ENCODE assay signal across 8 cellular contexts in genomic region chr19:38213911-38214625, GRCh38. TPM values are rescaled to one million over a fixed set of nuclear protein-coding genes. Genes with fewer than 3 reads are reported as not detected.
DNase-seq lines count a peak whose midpoint lies in the region; ATAC-seq and TF ChIP-seq lines count a peak whose summit lies in the region.

No MANE protein-coding gene starts in this region.

- peaks cover 0 to 3% (median 0%) of the 10 kb centered on the region in 7 donors for H3K9me3 Mint-ChIP-seq in CD4-positive, CD25-positive, alpha-beta regulatory T cell

- intact Hi-C loops in sigmoid colon (cut with DNase I): no loop called here

- H3K4me3 ChIP-seq in CD4-positive, CD25-positive, alpha-beta regulatory T cell (ENCODE audit: low read depth, low read length): no peak overlapping the region
- no peak overlapping the region for H3K4me3 ChIP-seq in choroid plexus epithelial cell (ENCODE audit: low read depth, low read length)
- no peak overlapping the region for H3K4me3 ChIP-seq in sigmoid colon

- H3K4me3 Mint-ChIP-seq in CD4-positive, CD25-positive, alpha-beta regulatory T cell: peak overlapping the region in 2 of 4 donors; percentile 3 to 49

- peak overlapping the region; percentile 8 to 71 (median 34) for H3K27ac Mint-ChIP-seq in CD4-positive, CD25-positive, alpha-beta regulatory T cell

- peaks cover 4% of the 10 kb centered on the region for H3K36me3 Mint-ChIP-seq in CD4-positive, CD25-positive, alpha-beta regulatory T cell

- TF ChIP-seq EP300 in sigmoid colon (IDR thresholded peaks at IDR 0.05): no peak

- peaks cover 24% of the 10 kb centered on the region for H3K4me1 ChIP-seq in CD4-positive, CD25-positive, alpha-beta regulatory T cell (ENCODE audit: control insufficient read depth, insufficient read depth, low read length, poor library complexity, severe bottlenecking)
- peaks cover 0 to 28% (median 24%) of the 10 kb centered on the region in 4 donors for H3K4me1 ChIP-seq in sigmoid colon

- ATAC-seq in CD4-positive, CD25-positive, alpha-beta regulatory T cell (ENCODE audit: low read depth in 2 of 2): peak; percentile 73
- ATAC-seq in HG03159 (IDR thresholded peaks at IDR 0.05; ENCODE audit: unreplicated experiment) (peak; percentile 56), left lobe of liver (no peak)

- no peaks in the 10 kb centered on the region for H3K36me3 ChIP-seq in CD4-positive, CD25-positive, alpha-beta regulatory T cell (ENCODE audit: control insufficient read depth, insufficient read depth, low read length)
- H3K36me3 ChIP-seq in sigmoid colon: no peaks in the 10 kb centered on the region

- no peaks in the 10 kb centered on the region for H3K27me3 ChIP-seq in CD4-positive, CD25-positive, alpha-beta regulatory T cell (ENCODE audit: control insufficient read depth, insufficient read depth, low read length)
- H3K27me3 ChIP-seq in sigmoid colon: peaks cover 27 to 85% (median 74%) of the 10 kb centered on the region in 3 donors

- peaks cover 0 to 24% (median 11%) of the 10 kb centered on the region in 4 donors for H3K4me1 Mint-ChIP-seq in CD4-positive, CD25-positive, alpha-beta regulatory T cell

- no peaks in the 10 kb centered on the region for H3K9me3 ChIP-seq in CD4-positive, CD25-positive, alpha-beta regulatory T cell (ENCODE audit: control insufficient read depth in 2 of 2, low read length in 2 of 2)
- H3K9me3 ChIP-seq in sigmoid colon: no peaks in the 10 kb centered on the region

- 44 to 59% methylated on average over 24 of the region's 24 CpGs for WGBS in sigmoid colon, 2 donors

- no peak for TF ChIP-seq POLR2A in sigmoid colon (IDR thresholded peaks at IDR 0.05)

- peak; percentile 27 to 61 (median 45) for DNase-seq in CD4-positive, CD25-positive, alpha-beta regulatory T cell
- peak; percentile 33 for DNase-seq in activated CD4-positive, alpha-beta T cell treated with anti-CD3 and anti-CD28 coated beads for 1 hour
- peak; percentile 52 for DNase-seq in choroid plexus epithelial cell (ENCODE audit: low read depth)
- DNase-seq in stimulated activated CD4-positive, alpha-beta T cell treated with anti-CD3 and anti-CD28 coated beads, Interleukin-1b, Interleukin-23, amount 100 ng/mL, for 48 hours: peak; percentile 82
- DNase-seq in sigmoid colon: no peak
- DNase-seq in left lobe of liver (ENCODE audit: low spot score): no peak
- DNase-seq in islet precursor cell: no peak

- H3K27ac ChIP-seq in CD4-positive, CD25-positive, alpha-beta regulatory T cell (ENCODE audit: insufficient read depth, low read length, poor library complexity, severe bottlenecking): no peak overlapping the region
- H3K27ac ChIP-seq in sigmoid colon: no peak overlapping the region

- no peak for TF ChIP-seq CTCF in choroid plexus epithelial cell (conservative IDR thresholded peaks at IDR 0.05; ENCODE audit: low read depth, low read length)
- no peak for TF ChIP-seq CTCF in sigmoid colon (IDR thresholded peaks at IDR 0.05)

- peaks cover 58% of the 10 kb centered on the region for H3K27me3 Mint-ChIP-seq in CD4-positive, CD25-positive, alpha-beta regulatory T cell

RNA-seq across cellular contexts. Expression of gene DPF1, which starts 10.0 kb away (rescaled TPM):
- total RNA-seq in CD4-positive, CD25-positive, alpha-beta regulatory T cell: not detected
- polyA plus RNA-seq in CD4-positive, CD25-positive, alpha-beta regulatory T cell: not detected
- not detected for total RNA-seq in sigmoid colon
- polyA plus RNA-seq in sigmoid colon: 1 to 10 TPM in 1 of 3 donors, under 1 TPM in 1, not detected in 1; 0.12 to 1.4 TPM
- not detected for total RNA-seq in left lobe of liver

RNA-seq across cellular contexts. Expression of gene PPP1R14A, which starts 42.1 kb away (rescaled TPM):
- 1.2 TPM for total RNA-seq in CD4-positive, CD25-positive, alpha-beta regulatory T cell
- polyA plus RNA-seq in CD4-positive, CD25-positive, alpha-beta regulatory T cell: not detected
- total RNA-seq in sigmoid colon (100 to 1,000 TPM; 441 to 736 (median 473) TPM), left lobe of liver (3.9 TPM)
- polyA plus RNA-seq in sigmoid colon: 10 to 100 TPM; 24.6 to 93.9 (median 29.9) TPM

RNA-seq across cellular contexts. Expression of gene SPINT2, which starts 50.3 kb away (rescaled TPM):
- 15.6 TPM for total RNA-seq in CD4-positive, CD25-positive, alpha-beta regulatory T cell
- polyA plus RNA-seq in CD4-positive, CD25-positive, alpha-beta regulatory T cell: 10 to 100 TPM; 36.0 to 70.4 (median 53.5) TPM
- total RNA-seq in sigmoid colon (10 to 100 TPM; 14.3 to 20.7 (median 16.6) TPM), left lobe of liver (7.3 TPM)
- 100 to 1,000 TPM; 170 to 616 (median 178) TPM for polyA plus RNA-seq in sigmoid colon

Comparison
In these comparisons a context has a peak if more than half of its experiments do, and no peak if none do; other contexts are left out.
1. DNase-seq: peak in CD4-positive, CD25-positive, alpha-beta regulatory T cell (3 of 3), activated CD4-positive, alpha-beta T cell treated with anti-CD3 and anti-CD28 coated beads for 1 hour (single experiment), choroid plexus epithelial cell (single experiment) and stimulated activated CD4-positive, alpha-beta T cell treated with anti-CD3 and anti-CD28 coated beads, Interleukin-1b, Interleukin-23, amount 100 ng/mL, for 48 hours (single experiment); none in sigmoid colon (single experiment), left lobe of liver (single experiment) and islet precursor cell (single experiment).
2. RNA of gene PPP1R14A, which starts 42.1 kb away (total RNA-seq): 441 to 736 TPM in sigmoid colon; 3.9 TPM in left lobe of liver (single experiment) and 1.2 TPM in CD4-positive, CD25-positive, alpha-beta regulatory T cell (single experiment); every median in the first group is over 10 times any median in the second.